Comparison of ENCODE assay signal across 14 cellular contexts in genomic region chr2:191922736-191923651, GRCh38.
A peak's percentile ranks its signal among the peaks of the same experiment; 100 is the strongest.
DNase-seq lines count a peak whose midpoint lies in the region; ATAC-seq and TF ChIP-seq lines count a peak whose summit lies in the region.
"Had no signal": no experiment of that assay in that cellular context is flagged by ENCODE, and none has a peak within 500 bp of the region (broad histone marks: within the 10 kb centered on the region; RNA-seq: fewer than 3 reads in every experiment).

No MANE protein-coding gene starts in this region.

- H4K20me1 ChIP-seq in OCI-LY7 (ENCODE audit: insufficient read depth, low read length), result no peaks in the 10 kb centered on the region

- ATAC-seq in GM18520 (IDR thresholded peaks at IDR 0.05; ENCODE audit: unreplicated experiment) (peak; percentile 93), GM21390 (IDR thresholded peaks at IDR 0.05; ENCODE audit: unreplicated experiment) (peak; percentile 97), HG02981 (IDR thresholded peaks at IDR 0.05; ENCODE audit: unreplicated experiment) (peak; percentile 93)
- ATAC-seq: left lobe of liver, pancreas had no signal

- H3K27ac Mint-ChIP-seq in Calu3 (ENCODE audit: unreplicated experiment), result no peak overlapping the region
- no peak overlapping the region for H3K27ac Mint-ChIP-seq in activated T-cell treated with anti-CD3 and anti-CD28 coated beads, Interleukin-2, amount 50 U/mL, for 24 hours

- TF ChIP-seq CTCF in OCI-LY7 (conservative IDR thresholded peaks at IDR 0.05; ENCODE audit: low read length) (no peak), Calu3 (IDR thresholded peaks at IDR 0.05; ENCODE audit: unreplicated experiment) (no peak)

- no peaks in the 10 kb centered on the region for H3K9me2 ChIP-seq in OCI-LY7 (ENCODE audit: insufficient read depth, low read length)

- no peak overlapping the region for H3K4me2 ChIP-seq in OCI-LY7 (ENCODE audit: low read length)

- no peak overlapping the region for H2AFZ ChIP-seq in OCI-LY7 (ENCODE audit: low read length)

- intact Hi-C loops in OCI-LY7 (cut with micrococcal nuclease; ENCODE audit: unreplicated experiment), result no loop called here
- intact Hi-C loops in Calu3 (cut with micrococcal nuclease; ENCODE audit: unreplicated experiment), result no loop called here

- CTCF ChIA-PET in OCI-LY7 (lab: Charles Lee; ENCODE audit: unreplicated experiment), result no interaction called here
- CTCF ChIA-PET in Calu3 (lab: Charles Lee), result no interaction called here

- no peaks in the 10 kb centered on the region for H3K27me3 Mint-ChIP-seq in Calu3 (ENCODE audit: unreplicated experiment)
- no peaks in the 10 kb centered on the region for H3K27me3 Mint-ChIP-seq in activated T-cell treated with anti-CD3 and anti-CD28 coated beads, Interleukin-2, amount 50 U/mL, for 24 hours

- peaks cover 2% of the 10 kb centered on the region for H3K9me3 Mint-ChIP-seq in Calu3 (ENCODE audit: low read depth, unreplicated experiment)
- H3K9me3 Mint-ChIP-seq in activated T-cell treated with anti-CD3 and anti-CD28 coated beads, Interleukin-2, amount 50 U/mL, for 24 hours, result no peaks in the 10 kb centered on the region

- H3K4me3 Mint-ChIP-seq in Calu3 (ENCODE audit: low read depth, unreplicated experiment), result no peak overlapping the region
- no peak overlapping the region for H3K4me3 Mint-ChIP-seq in activated T-cell treated with anti-CD3 and anti-CD28 coated beads, Interleukin-2, amount 50 U/mL, for 24 hours

- no peak overlapping the region for H3K27ac ChIP-seq in OCI-LY7 (ENCODE audit: low read depth, low read length, poor library complexity, severe bottlenecking)
- H3K27ac ChIP-seq: pancreas, thoracic aorta had no signal

- H3K36me3 ChIP-seq in OCI-LY7 (ENCODE audit: insufficient read depth, low read length), result no peaks in the 10 kb centered on the region
- H3K36me3 ChIP-seq: pancreas, thoracic aorta had no signal

- POLR2A ChIA-PET in OCI-LY7 (lab: Charles Lee), result interaction anchor here (0.6 to 1.1 kb wide), 3 partner anchors 16 to 371 kb away, joined by 3 read pairs; no protein-coding TSS in a partner anchor

- BruUV-seq in OCI-LY7 (replicated peaks; lab: Mats Ljungman, UMichigan) (no TSS peak), Calu3 (replicated peaks; lab: Mats Ljungman, UMichigan) (no TSS peak)

- no peaks in the 10 kb centered on the region for H3K4me1 ChIP-seq in OCI-LY7 (ENCODE audit: insufficient read depth, low read length, poor library complexity, severe bottlenecking)

- H3K9me3 ChIP-seq in OCI-LY7 (ENCODE audit: low read length), result no peaks in the 10 kb centered on the region
- H3K9me3 ChIP-seq: pancreas, thoracic aorta had no signal

- DNase-seq in OCI-LY7 (ENCODE audit: low spot score), result peak; percentile 3
- no peak for DNase-seq in Calu3
- no peak for DNase-seq in medulla oblongata (ENCODE audit: extremely low spot score)
- no peak for DNase-seq in activated T-cell treated with anti-CD3 and anti-CD28 coated beads, Interleukin-2, amount 50 U/mL, for 24 hours
- DNase-seq in stimulated activated naive CD4-positive, alpha-beta T cell (lab: John Stamatoyannopoulos, UW), result no peak
- DNase-seq: activated naive CD4-positive, alpha-beta T cell; NCI-H2029 treated with DMSO at 0.1 percent for 48 hours; pancreas; RPMI8226 had no signal

- no peak overlapping the region for H3K4me3 ChIP-seq in OCI-LY7 (ENCODE audit: low read depth, low read length, poor library complexity, severe bottlenecking)
- H3K4me3 ChIP-seq: pancreas, thoracic aorta had no signal

- H3K4me1 Mint-ChIP-seq in Calu3 (ENCODE audit: low read depth, unreplicated experiment), result peaks cover 21% of the 10 kb centered on the region
- H3K4me1 Mint-ChIP-seq in activated T-cell treated with anti-CD3 and anti-CD28 coated beads, Interleukin-2, amount 50 U/mL, for 24 hours (ENCODE audit: low read depth), result no peaks in the 10 kb centered on the region

- no peaks in the 10 kb centered on the region for H3K79me2 ChIP-seq in OCI-LY7 (ENCODE audit: insufficient read depth, low read depth, low read length)

- H3K36me3 Mint-ChIP-seq in Calu3 (ENCODE audit: insufficient read depth, unreplicated experiment), result peaks cover 6% of the 10 kb centered on the region
- H3K36me3 Mint-ChIP-seq in activated T-cell treated with anti-CD3 and anti-CD28 coated beads, Interleukin-2, amount 50 U/mL, for 24 hours (ENCODE audit: low read depth), result no peaks in the 10 kb centered on the region
